16 cellular contexts compared by ENCODE assay signal in genomic region chr3:177904661-177905060, GRCh38.
A peak's percentile ranks its signal among the peaks of the same experiment; 100 is the strongest.
DNase-seq lines count a peak whose midpoint lies in the region; ATAC-seq and TF ChIP-seq lines count a peak whose summit lies in the region.
"Had no signal": no experiment of that assay in that cellular context is flagged by ENCODE, and none has a peak within 500 bp of the region (broad histone marks: within the 10 kb centered on the region; RNA-seq: fewer than 3 reads in every experiment).

No MANE protein-coding gene starts in this region.

- H3K9me3 Mint-ChIP-seq in mesothelial cell of epicardium (peaks cover 14% of the 10 kb centered on the region), type B pancreatic cell (peaks cover 5% of the 10 kb centered on the region)
- peaks cover 9% of the 10 kb centered on the region for H3K9me3 Mint-ChIP-seq in activated naive CD4-positive, alpha-beta T cell treated with anti-CD3 and anti-CD28 coated beads for 36 hours

- no peaks in the 10 kb centered on the region for H3K9me3 ChIP-seq in uterus

- peak overlapping the region; percentile 45 to 69 for H3K27ac ChIP-seq in uterus

- ATAC-seq in HG02981 (IDR thresholded peaks at IDR 0.05; ENCODE audit: unreplicated experiment) (no peak), GM18519 (IDR thresholded peaks at IDR 0.05; ENCODE audit: low FRiP score, unreplicated experiment) (no peak)
- ATAC-seq: naive thymus-derived CD4-positive, alpha-beta T cell; stimulated activated memory B cell treated with anti-CD40 and anti-IgM and Interleukin-4, amounts not matched to agents 10 μg/mL and 1 μg/mL and 100 μg/mL, for 72 hours had no signal

- TF ChIP-seq CTCF in cardiac fibroblast (IDR thresholded peaks at IDR 0.05; ENCODE audit: low read depth, low read length), result no peak
- TF ChIP-seq CTCF in mesothelial cell of epicardium (IDR thresholded peaks at IDR 0.05; ENCODE audit: unreplicated experiment), result no peak
- no peak for TF ChIP-seq CTCF in uterus (IDR thresholded peaks at IDR 0.05)
- TF ChIP-seq CTCF in type B pancreatic cell (conservative IDR thresholded peaks at IDR 0.05), result no peak

- H3K4me1 Mint-ChIP-seq in mesothelial cell of epicardium (peaks cover 29% of the 10 kb centered on the region), type B pancreatic cell (ENCODE audit: unreplicated experiment) (peaks cover 33% of the 10 kb centered on the region)
- H3K4me1 Mint-ChIP-seq in activated naive CD4-positive, alpha-beta T cell treated with anti-CD3 and anti-CD28 coated beads for 36 hours (ENCODE audit: low read depth), result no peaks in the 10 kb centered on the region
- H3K4me1 Mint-ChIP-seq: activated naive CD4-positive, alpha-beta T cell treated with anti-CD3 and anti-CD28 coated beads, Interleukin-2, amount 10 ng/mL, durations not matched to agents 7 days and 5 days; stimulated activated memory B cell treated with anti-CD40 and anti-IgM and Interleukin-4, amounts not matched to agents 10 μg/mL and 1 μg/mL and 100 μg/mL, for 72 hours had no signal

- H3K4me3 Mint-ChIP-seq in mesothelial cell of epicardium (no peak overlapping the region), type B pancreatic cell (no peak overlapping the region)
- H3K4me3 Mint-ChIP-seq in activated naive CD4-positive, alpha-beta T cell treated with anti-CD3 and anti-CD28 coated beads for 36 hours, result no peak overlapping the region
- H3K4me3 Mint-ChIP-seq: activated naive CD4-positive, alpha-beta T cell treated with anti-CD3 and anti-CD28 coated beads, Interleukin-2, amount 10 ng/mL, durations not matched to agents 7 days and 5 days; endodermal cell; naive thymus-derived CD4-positive, alpha-beta T cell; stimulated activated memory B cell treated with anti-CD40 and anti-IgM and Interleukin-4, amounts not matched to agents 10 μg/mL and 1 μg/mL and 100 μg/mL, for 72 hours; T-helper 1 cell treated with Interleukin-12 subunit alpha and Interleukin-12 subunit beta and Interleukin-4 antibody, amounts not matched to agents 30 μg/mL and 1 μg/mL, for 36 hours had no signal

- H3K27me3 Mint-ChIP-seq in mesothelial cell of epicardium (ENCODE audit: low read depth) (no peaks in the 10 kb centered on the region), type B pancreatic cell (no peaks in the 10 kb centered on the region)
- H3K27me3 Mint-ChIP-seq in activated naive CD4-positive, alpha-beta T cell treated with anti-CD3 and anti-CD28 coated beads for 36 hours (ENCODE audit: low read depth), result no peaks in the 10 kb centered on the region
- H3K27me3 Mint-ChIP-seq: activated naive CD4-positive, alpha-beta T cell treated with anti-CD3 and anti-CD28 coated beads, Interleukin-2, amount 10 ng/mL, durations not matched to agents 7 days and 5 days; naive thymus-derived CD4-positive, alpha-beta T cell; stimulated activated memory B cell treated with anti-CD40 and anti-IgM and Interleukin-4, amounts not matched to agents 10 μg/mL and 1 μg/mL and 100 μg/mL, for 72 hours had no signal

- no peaks in the 10 kb centered on the region for H3K36me3 ChIP-seq in uterus

- H3K36me3 Mint-ChIP-seq in mesothelial cell of epicardium (peaks cover 6% of the 10 kb centered on the region), type B pancreatic cell (no peaks in the 10 kb centered on the region)
- peaks cover 3% of the 10 kb centered on the region for H3K36me3 Mint-ChIP-seq in activated naive CD4-positive, alpha-beta T cell treated with anti-CD3 and anti-CD28 coated beads for 36 hours (ENCODE audit: low read depth)
- H3K36me3 Mint-ChIP-seq: activated naive CD4-positive, alpha-beta T cell treated with anti-CD3 and anti-CD28 coated beads, Interleukin-2, amount 10 ng/mL, durations not matched to agents 7 days and 5 days had no signal

- intact Hi-C loops in uterus (cut with DNase I; ENCODE audit: low total_unique reads), result no loop called here
- intact Hi-C loops in activated naive CD4-positive, alpha-beta T cell treated with anti-CD3 and anti-CD28 coated beads for 36 hours (cut with micrococcal nuclease), result no loop called here

- peaks cover 8 to 9% of the 10 kb centered on the region in 2 donors for H3K4me1 ChIP-seq in uterus

- no peak overlapping the region for H3K4me3 ChIP-seq in cardiac fibroblast (replicated peaks in 1 of 2; ENCODE audit: low read depth in 2 of 2, low read length in 2 of 2)
- no peak overlapping the region for H3K4me3 ChIP-seq in uterus

- H3K27ac Mint-ChIP-seq in mesothelial cell of epicardium (peak overlapping the region; percentile 89), type B pancreatic cell (no peak overlapping the region)
- H3K27ac Mint-ChIP-seq in activated naive CD4-positive, alpha-beta T cell treated with anti-CD3 and anti-CD28 coated beads for 36 hours, result no peak overlapping the region
- H3K27ac Mint-ChIP-seq: activated naive CD4-positive, alpha-beta T cell treated with anti-CD3 and anti-CD28 coated beads, Interleukin-2, amount 10 ng/mL, durations not matched to agents 7 days and 5 days; endodermal cell; naive thymus-derived CD4-positive, alpha-beta T cell; stimulated activated memory B cell treated with anti-CD40 and anti-IgM and Interleukin-4, amounts not matched to agents 10 μg/mL and 1 μg/mL and 100 μg/mL, for 72 hours; T-helper 1 cell treated with Interleukin-12 subunit alpha and Interleukin-12 subunit beta and Interleukin-4 antibody, amounts not matched to agents 30 μg/mL and 1 μg/mL, for 36 hours had no signal

- CTCF ChIA-PET in activated naive CD4-positive, alpha-beta T cell treated with anti-CD3 and anti-CD28 coated beads for 36 hours (lab: Charles Lee), result no interaction called here

- no peaks in the 10 kb centered on the region for H3K27me3 ChIP-seq in uterus

- DNase-seq in M059J (ENCODE audit: low read depth) (peak; percentile 91), cardiac fibroblast (ENCODE audit: low read depth in 2 of 2) (peak; percentile 29 to 63), mesothelial cell of epicardium (ENCODE audit: low spot score in 2 of 2, unreplicated experiment in 2 of 2) (no peak), uterus (no peak), type B pancreatic cell (ENCODE audit: extremely low spot score, unreplicated experiment) (no peak)
- DNase-seq in activated naive CD4-positive, alpha-beta T cell treated with anti-CD3 and anti-CD28 coated beads for 36 hours, result no peak
- DNase-seq: activated CD4-positive, alpha-beta T cell treated with anti-CD3 and anti-CD28 coated beads, Interleukin-2, amount 50 U/mL, for 4 hours; activated naive CD4-positive, alpha-beta T cell treated with anti-CD3 and anti-CD28 coated beads, Interleukin-2, amount 10 ng/mL, durations not matched to agents 7 days and 5 days; DMS79; endodermal cell; naive thymus-derived CD4-positive, alpha-beta T cell; NCI-H187 had no signal

- no peak for TF ChIP-seq POLR2A in uterus (IDR thresholded peaks at IDR 0.05)

Comparison
In these comparisons a context has a peak if more than half of its experiments do, and no peak if none do; other contexts are left out.
1. DNase-seq: peak in M059J (single experiment) and cardiac fibroblast (2 of 2); none in mesothelial cell of epicardium (0 of 2), uterus (0 of 2), activated naive CD4-positive, alpha-beta T cell treated with anti-CD3 and anti-CD28 coated beads for 36 hours (single experiment) and type B pancreatic cell (single experiment).